24 cellular contexts compared by ENCODE assay signal in genomic region chr13:77946522-77946921, GRCh38. TPM values are rescaled to one million over a fixed set of nuclear protein-coding genes. Genes with fewer than 3 reads are reported as not detected.
"Had no signal": no experiment of that assay in that cellular context is flagged by ENCODE, and none has a peak within 500 bp of the region (broad histone marks: within the 10 kb centered on the region; RNA-seq: fewer than 3 reads in every experiment).

No MANE protein-coding gene starts in this region.

- H3K27ac ChIP-seq: colonic mucosa, foreskin keratinocyte, lower lobe of right lung, psoas muscle, spleen, tibial nerve had no signal

- H3K27ac Mint-ChIP-seq: activated CD4-positive, alpha-beta T cell treated with anti-CD3 and anti-CD28 coated beads for 36 hours; activated CD8-positive, alpha-beta T cell treated with anti-CD3 and anti-CD28 coated beads, Interleukin-2, amount 10 ng/mL, durations not matched to agents 7 days and 5 days; activated naive CD4-positive, alpha-beta T cell treated with anti-CD3 and anti-CD28 coated beads, Interleukin-2, amount 50 U/mL, for 72 hours; activated T-cell treated with anti-CD3 and anti-CD28 coated beads, Interleukin-2, amount 50 U/mL, for 72 hours; effector memory CD8-positive, alpha-beta T cell; natural killer cell treated with Interleukin-12 subunit alpha and Interleukin-12 subunit beta and Interleukin-15 and Interleukin-18, amount 100 ng/mL, for 72 hours had no signal

- H3K9me3 ChIP-seq: colonic mucosa, lower lobe of right lung, psoas muscle, spleen, tibial nerve had no signal

- DNase-seq: activated CD4-positive, alpha-beta T cell treated with anti-CD3 and anti-CD28 coated beads for 36 hours; activated CD4-positive, CD25-positive, alpha-beta regulatory T cell; activated CD8-positive, alpha-beta T cell treated with anti-CD3 and anti-CD28 coated beads, Interleukin-2, amount 10 ng/mL, durations not matched to agents 7 days and 5 days; activated naive CD4-positive, alpha-beta T cell; activated T-cell treated with anti-CD3 and anti-CD28 coated beads for 4 hours; activated T-cell treated with anti-CD3 and anti-CD28 coated beads, Interleukin-2, amount 50 U/mL, for 72 hours; anterior cingulate cortex; cerebellar nuclear complex; colonic mucosa; effector memory CD8-positive, alpha-beta T cell; foreskin keratinocyte; lower lobe of right lung; mesendoderm; occipital lobe; psoas muscle; spleen; stimulated activated CD4-positive, alpha-beta T cell treated with anti-CD3 and anti-CD28 coated beads, Interleukin-2, amount 100 ng/mL, for 48 hours; stimulated activated naive CD4-positive, alpha-beta T cell treated with Interleukin-2 at 50 U/mL for 16 hours had no signal

- H3K27me3 ChIP-seq: colonic mucosa, foreskin keratinocyte, spleen, tibial nerve had no signal

- H3K36me3 Mint-ChIP-seq: activated naive CD4-positive, alpha-beta T cell treated with anti-CD3 and anti-CD28 coated beads, Interleukin-2, amount 50 U/mL, for 72 hours; natural killer cell treated with Interleukin-12 subunit alpha and Interleukin-12 subunit beta and Interleukin-15 and Interleukin-18, amount 100 ng/mL, for 72 hours had no signal

- H3K4me3 Mint-ChIP-seq: activated CD4-positive, alpha-beta T cell treated with anti-CD3 and anti-CD28 coated beads for 36 hours; activated CD8-positive, alpha-beta T cell treated with anti-CD3 and anti-CD28 coated beads, Interleukin-2, amount 10 ng/mL, durations not matched to agents 7 days and 5 days; activated T-cell treated with anti-CD3 and anti-CD28 coated beads, Interleukin-2, amount 50 U/mL, for 72 hours; effector memory CD8-positive, alpha-beta T cell; natural killer cell treated with Interleukin-12 subunit alpha and Interleukin-12 subunit beta and Interleukin-15 and Interleukin-18, amount 100 ng/mL, for 72 hours had no signal

- H3K79me2 ChIP-seq: parathyroid adenoma had no signal

- H3K4me1 Mint-ChIP-seq: activated CD4-positive, alpha-beta T cell treated with anti-CD3 and anti-CD28 coated beads for 36 hours had no signal

- ATAC-seq: activated CD4-positive, alpha-beta T cell treated with anti-CD3 and anti-CD28 coated beads for 36 hours; activated CD8-positive, alpha-beta T cell treated with anti-CD3 and anti-CD28 coated beads, Interleukin-2, amount 10 ng/mL, durations not matched to agents 7 days and 5 days; activated naive CD4-positive, alpha-beta T cell treated with anti-CD3 and anti-CD28 coated beads, Interleukin-2, amount 50 U/mL, for 72 hours; activated T-cell treated with anti-CD3 and anti-CD28 coated beads, Interleukin-2, amount 50 U/mL, for 72 hours; effector memory CD8-positive, alpha-beta T cell; esophagus mucosa; foreskin keratinocyte; lower lobe of right lung; natural killer cell treated with Interleukin-12 subunit alpha and Interleukin-12 subunit beta and Interleukin-15 and Interleukin-18, amount 100 ng/mL, for 72 hours; psoas muscle had no signal

- H3K4me3 ChIP-seq: colonic mucosa, lower lobe of right lung, psoas muscle, spleen, tibial nerve had no signal

- H3K9me3 Mint-ChIP-seq: activated naive CD4-positive, alpha-beta T cell treated with anti-CD3 and anti-CD28 coated beads, Interleukin-2, amount 50 U/mL, for 72 hours; activated T-cell treated with anti-CD3 and anti-CD28 coated beads, Interleukin-2, amount 50 U/mL, for 72 hours; effector memory CD8-positive, alpha-beta T cell; natural killer cell treated with Interleukin-12 subunit alpha and Interleukin-12 subunit beta and Interleukin-15 and Interleukin-18, amount 100 ng/mL, for 72 hours had no signal

- H3K36me3 ChIP-seq: colonic mucosa, lower lobe of right lung, spleen, tibial nerve had no signal

- H3K4me1 ChIP-seq: colonic mucosa, foreskin keratinocyte, lower lobe of right lung, parathyroid adenoma, psoas muscle, spleen, tibial nerve had no signal

- H3K9ac ChIP-seq: parathyroid adenoma had no signal

- H2AFZ ChIP-seq: parathyroid adenoma had no signal

RNA-seq across cellular contexts. Expression of gene EDNRB, which starts 27.9 kb away (rescaled TPM):
- total RNA-seq: activated CD4-positive, alpha-beta T cell treated with anti-CD3 and anti-CD28 coated beads for 36 hours; activated CD8-positive, alpha-beta T cell treated with anti-CD3 and anti-CD28 coated beads, Interleukin-2, amount 10 ng/mL, durations not matched to agents 7 days and 5 days; activated naive CD4-positive, alpha-beta T cell treated with anti-CD3 and anti-CD28 coated beads, Interleukin-2, amount 50 U/mL, for 72 hours; activated T-cell treated with anti-CD3 and anti-CD28 coated beads, Interleukin-2, amount 50 U/mL, for 72 hours; foreskin keratinocyte; natural killer cell treated with Interleukin-12 subunit alpha and Interleukin-12 subunit beta and Interleukin-15 and Interleukin-18, amount 100 ng/mL, for 72 hours; T-helper 1 cell treated with Interleukin-12 subunit alpha and Interleukin-12 subunit beta and Interleukin-4 antibody, amounts not matched to agents 30 ng/mL and 1 ng/mL, for 36 hours had no signal
- polyA plus RNA-seq: foreskin keratinocyte had no signal
